Comparison of ENCODE assay signal across 8 cellular contexts in the genomic region with DNA sequence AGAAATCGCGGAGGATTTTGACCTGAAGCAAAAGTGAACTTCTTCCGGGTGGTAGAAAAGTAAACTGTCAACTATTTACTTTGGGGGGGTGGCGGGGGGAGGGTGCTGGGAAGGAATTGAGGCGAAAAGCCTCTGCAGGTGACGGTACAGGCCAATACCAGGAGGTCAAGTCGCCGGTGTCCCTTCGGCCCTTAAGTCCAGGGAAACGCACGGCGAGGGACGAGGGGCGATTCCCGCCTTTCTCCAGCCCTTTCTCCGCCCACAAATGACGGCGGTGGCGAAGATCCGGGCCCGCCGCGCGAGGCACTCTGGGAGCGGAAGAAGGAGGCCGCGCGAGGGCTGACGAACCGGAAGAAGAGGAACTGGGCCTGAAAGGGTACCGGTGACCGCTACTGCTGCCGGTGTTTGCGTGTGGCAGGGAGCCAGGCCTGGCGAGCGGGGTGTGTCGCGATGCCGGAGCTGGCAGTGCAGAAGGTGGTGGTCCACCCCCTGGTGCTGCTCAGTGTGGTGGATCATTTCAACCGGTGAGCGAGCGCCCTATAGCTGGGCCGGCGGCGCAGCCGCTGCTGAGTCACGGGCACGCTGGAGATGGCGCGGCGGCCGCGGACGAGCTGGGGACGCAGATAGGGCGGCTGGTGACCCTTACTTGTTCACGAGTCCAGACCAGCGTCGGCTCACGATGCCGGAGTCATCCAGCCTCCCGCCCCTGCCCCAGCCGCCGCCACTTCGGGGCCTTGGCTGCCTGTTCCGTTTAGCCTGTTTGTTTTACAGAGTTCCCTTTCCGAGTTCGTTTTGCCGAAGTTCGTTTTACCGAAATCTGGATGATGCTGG. TPM values are rescaled to one million over a fixed set of nuclear protein-coding genes. Genes with fewer than 3 reads are reported as not detected.
DNase-seq lines count a peak whose midpoint lies in the region; ATAC-seq, FAIRE-seq and TF ChIP-seq lines count a peak whose summit lies in the region.

TSS of gene PSMD7 (plus strand) at position 350 of the 831 bp plus-strand sequence. CDS start at position 451, 101 bp downstream.

- H3K23ac ChIP-seq in trophoblast cell (ENCODE audit: low read length): no peak within 1 kb of the TSS

- H3K9ac ChIP-seq in trophoblast cell (ENCODE audit: low read length): peak within 1 kb of the TSS; percentile 99

- peaks cover 2 to 4% (median 4%) of the 10 kb centered on the region in 3 donors for H3K9me3 Mint-ChIP-seq in T-cell

- peak; percentile 88 for TF ChIP-seq POLR2A in GM12892 (IDR thresholded peaks at IDR 0.05; ENCODE audit: low read depth, low read length)
- TF ChIP-seq POLR2A in tibial nerve (IDR thresholded peaks at IDR 0.05): peak; percentile 64 to 72

- H3K9me3 ChIP-seq in trophoblast cell (ENCODE audit: insufficient read depth, low read depth, low read length): no peaks in the 10 kb centered on the region
- H3K9me3 ChIP-seq in tibial nerve: peaks cover 0 to 7% (median 2%) of the 10 kb centered on the region in 4 donors

- CTCF ChIA-PET in T-cell (lab: Charles Lee): interaction anchor here (0.6 to 1.7 kb wide), 6 partner anchors 9 to 370 kb away, joined by 3 to 6 read pairs (median 4); partner anchors contain the start of genes GLG1 (in 1 of the 2) and RFWD3 (in 1 of the 2)

- H3K4ac ChIP-seq in trophoblast cell (ENCODE audit: low read depth, low read length): peak within 1 kb of the TSS; percentile 98

- H3K4me3 Mint-ChIP-seq in T-cell: peak within 1 kb of the TSS; percentile 89 to 94 (median 93)

- H3K27me3 ChIP-seq in trophoblast cell (ENCODE audit: insufficient read depth, low read length) (no peaks in the 10 kb centered on the region), tibial nerve (no peaks in the 10 kb centered on the region)

- peaks cover 24% of the 10 kb centered on the region for H3K36me3 Mint-ChIP-seq in T-cell

- peak within 1 kb of the TSS; percentile 86 for H4K91ac ChIP-seq in trophoblast cell (ENCODE audit: low read depth, low read length)

- peak within 1 kb of the TSS; percentile 97 to 98 for H3K27ac Mint-ChIP-seq in T-cell

- H4K8ac ChIP-seq in trophoblast cell (ENCODE audit: low read depth, low read length): peak within 1 kb of the TSS; percentile 99

- TF ChIP-seq EP300 in tibial nerve (IDR thresholded peaks at IDR 0.05): peak; percentile 93 to 95

- peak within 1 kb of the TSS; percentile 99 for H3K18ac ChIP-seq in trophoblast cell (ENCODE audit: low read length)

- WGBS in adipose tissue, 3 donors: 0% methylated on average over 71 of the region's 71 CpGs
- WGBS in trophoblast cell (ENCODE audit: extremely low coverage, insufficient coverage, insufficient read length): no CpG with 5 or more reads among the region's 71 CpGs
- WGBS in tibial nerve, 2 donors: 0 to 1% methylated on average over 26 to 71 of the region's 71 CpGs

- peak within 1 kb of the TSS; percentile 100 for H3K4me3 ChIP-seq in trophoblast cell (ENCODE audit: low read depth, low read length)
- H3K4me3 ChIP-seq in tibial nerve: peak within 1 kb of the TSS; percentile 59 to 99 (median 82)

- peak within 1 kb of the TSS; percentile 99 for H3K14ac ChIP-seq in trophoblast cell (ENCODE audit: low read length)

- H2BK12ac ChIP-seq in trophoblast cell (ENCODE audit: low read length): no peak within 1 kb of the TSS

- peaks cover 32 to 43% (median 38%) of the 10 kb centered on the region in 3 donors for H3K4me1 Mint-ChIP-seq in T-cell

- peak in 1 of 5 experiments; percentile 39 for TF ChIP-seq CTCF in tibial nerve (IDR thresholded peaks at IDR 0.05)

- H4K12ac ChIP-seq in trophoblast cell (ENCODE audit: low read depth, low read length): peak within 1 kb of the TSS; percentile 99

- H3K79me2 ChIP-seq in trophoblast cell (ENCODE audit: control insufficient read depth, insufficient read depth, low read length, poor library complexity): peaks cover 11% of the 10 kb centered on the region

- peak; percentile 82 for DNase-seq in GM12892 (ENCODE audit: insufficient read length)
- peak; percentile 54 for DNase-seq in NCI-H1417 treated with DMSO at 0.1 percent for 48 hours (lab: John Stamatoyannopoulos, UW)
- peak; percentile 77 to 90 (median 86) for DNase-seq in T-cell
- DNase-seq in cardiac septum (ENCODE audit: low spot score): peak; percentile 98
- DNase-seq in trophoblast cell: peak; percentile 90 to 95
- DNase-seq in tibial nerve (ENCODE audit: low spot score in 2 of 2): peak; percentile 86 to 89

- H3K4me1 ChIP-seq in trophoblast cell (ENCODE audit: control insufficient read depth in 1 of 2, insufficient read depth in 2 of 2, low read length in 2 of 2): peaks cover 5 to 7% of the 10 kb centered on the region in 2 experiments
- peaks cover 0 to 42% (median 14%) of the 10 kb centered on the region in 4 donors for H3K4me1 ChIP-seq in tibial nerve

- peak within 1 kb of the TSS; percentile 98 for H2AFZ ChIP-seq in trophoblast cell (ENCODE audit: insufficient read depth, low read length, poor library complexity)

- intact Hi-C loops in cardiac septum (cut with DNase I): loop anchor here (5.0 kb wide), 2 partner anchors 71 to 311 kb away; partner anchors contain the start of gene GLG1

- H3K27me3 Mint-ChIP-seq in T-cell: no peaks in the 10 kb centered on the region

- peaks cover 8% of the 10 kb centered on the region for H3K79me1 ChIP-seq in trophoblast cell (ENCODE audit: low read length)

- peak within 1 kb of the TSS; percentile 90 for H2BK5ac ChIP-seq in trophoblast cell (ENCODE audit: low read depth, low read length, poor library complexity)

- H3K36me3 ChIP-seq in trophoblast cell (ENCODE audit: control insufficient read depth in 1 of 2, insufficient read depth in 2 of 2, low read length in 2 of 2) (peaks cover 3 to 9% of the 10 kb centered on the region in 2 experiments), tibial nerve (peaks cover 0 to 41% (median 0%) of the 10 kb centered on the region in 3 donors)

- H3K4me2 ChIP-seq in trophoblast cell (ENCODE audit: low read length): peak within 1 kb of the TSS; percentile 98

- FAIRE-seq in GM12892 (lab: Jason Lieb, UNC): peak; percentile 93

- ATAC-seq in HG02798 (IDR thresholded peaks at IDR 0.05; ENCODE audit: poor library complexity, unreplicated experiment) (peak; percentile 96), T-cell (replicated peaks in 1 of 4) (peak; percentile 91 to 95 (median 93))

- H2BK120ac ChIP-seq in trophoblast cell (ENCODE audit: insufficient read depth, low read length, poor library complexity): peak within 1 kb of the TSS; percentile 87

- H3K27ac ChIP-seq in adipose tissue (ENCODE audit: low read depth, low read length) (peak within 1 kb of the TSS; percentile 63), trophoblast cell (ENCODE audit: low read depth, low read length) (peak within 1 kb of the TSS; percentile 80), tibial nerve (peak within 1 kb of the TSS; percentile 80 to 96 (median 89))

- peak within 1 kb of the TSS; percentile 94 for H2AK5ac ChIP-seq in trophoblast cell (ENCODE audit: low read length)

- POLR2A ChIA-PET in T-cell (lab: Charles Lee): interaction anchor here in 1 of 2 donors (1.0 to 1.8 kb wide), 2 partner anchors 9 to 310 kb away, joined by 3 to 4 read pairs; partner anchors contain the start of gene GLG1

RNA-seq across cellular contexts. Expression of gene PSMD7, which starts in this region (rescaled TPM):
- 78.5 TPM for polyA plus RNA-seq in GM12892 (2012; ENCODE audit: missing spikeins)
- total RNA-seq in T-cell (10 to 100 TPM; 57.8 to 79.9 (median 71.2) TPM), cardiac septum (127 TPM), tibial nerve (10 to 100 TPM; 41.5 to 59.6 (median 43.3) TPM)
- polyA plus RNA-seq in adipose tissue: 10 to 100 TPM; 39.6 to 84.6 (median 59.0) TPM
- 117 and 120 TPM in 2 replicates for polyA plus RNA-seq in trophoblast cell (2013)

Comparison
In these comparisons a context has a peak if more than half of its experiments do, and no peak if none do; other contexts are left out.
1. Peak in every context shown above with its lines: DNase-seq, ATAC-seq, H3K4me3 ChIP-seq and H3K27ac ChIP-seq.